In the genomic region with DNA sequence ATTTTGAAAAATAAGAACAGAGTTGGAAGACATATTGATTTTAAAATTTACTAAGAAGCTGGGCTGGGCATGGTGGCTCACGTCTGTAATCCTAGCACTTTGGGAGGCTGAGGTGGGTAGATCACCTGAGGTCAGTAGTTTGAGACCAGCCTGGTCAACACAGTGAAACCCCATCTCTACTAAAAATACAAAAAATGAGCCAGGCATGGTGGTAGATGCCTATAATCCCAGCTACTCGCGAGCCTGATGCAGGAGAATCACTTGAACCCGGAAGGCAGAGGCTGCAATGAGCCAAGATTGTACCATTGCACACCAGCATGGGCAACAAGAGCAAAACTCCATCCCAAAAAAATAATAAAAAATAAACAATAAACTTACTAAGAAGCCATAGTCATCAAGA, we compare ENCODE assay signal across 6 cellular contexts.
DNase-seq lines count a peak whose midpoint lies in the region; TF ChIP-seq lines count a peak whose summit lies in the region.
"Not testable (repeated sequence)": the region's sequence is repeated elsewhere in the genome, so short reads cannot be mapped to it uniquely, and the experiment has no call there.

No MANE protein-coding gene starts in this region.

- not testable (repeated sequence) for H3K27ac Mint-ChIP-seq in chondrocyte (ENCODE audit: unreplicated experiment)

- H3K27me3 ChIP-seq in sigmoid colon: not testable (repeated sequence)

- H3K36me3 Mint-ChIP-seq in chondrocyte (ENCODE audit: low read depth): not testable (repeated sequence)

- not testable (repeated sequence) for TF ChIP-seq POLR2A in sigmoid colon (IDR thresholded peaks at IDR 0.05)

- not testable (repeated sequence) for H3K27ac ChIP-seq in sigmoid colon

- DNase-seq in activated CD4-positive, CD25-positive, alpha-beta regulatory T cell treated with anti-CD3 and anti-CD28 coated beads, Interleukin-2, amount 50 U/mL, for 72 hours: peak; percentile 21
- peak; percentile 10 for DNase-seq in activated effector memory CD4-positive, alpha-beta T cell treated with anti-CD3 and anti-CD28 coated beads, Interleukin-2, amount 50 U/mL, for 16 hours
- peak; percentile 67 for DNase-seq in chondrocyte (ENCODE audit: low spot score)
- DNase-seq in mesenteric fat pad (ENCODE audit: low spot score): peak; percentile 78
- DNase-seq in posterior vena cava (ENCODE audit: low spot score): peak; percentile 22
- peak; percentile 19 for DNase-seq in sigmoid colon

- not testable (repeated sequence) for H3K4me3 Mint-ChIP-seq in chondrocyte (ENCODE audit: unreplicated experiment)

- H3K9me3 ChIP-seq in sigmoid colon: peaks cover 0 to 28% (median 7%) of the 10 kb centered on the region in 4 donors

- intact Hi-C loops in posterior vena cava (cut with DNase I); sigmoid colon (cut with DNase I): not testable (repeated sequence)

- not testable (repeated sequence) for H3K9me3 Mint-ChIP-seq in chondrocyte (ENCODE audit: low read depth)

- not testable (repeated sequence) for TF ChIP-seq EP300 in sigmoid colon (IDR thresholded peaks at IDR 0.05)

- WGBS in sigmoid colon, 2 donors: 61% methylated on average over 4 of the region's 4 CpGs

- H3K4me1 Mint-ChIP-seq in chondrocyte (ENCODE audit: low read depth): not testable (repeated sequence)

- not testable (repeated sequence) for H3K36me3 ChIP-seq in sigmoid colon

- H3K4me3 ChIP-seq in sigmoid colon: not testable (repeated sequence)

- TF ChIP-seq CTCF in chondrocyte (IDR thresholded peaks at IDR 0.05); sigmoid colon (IDR thresholded peaks at IDR 0.05): not testable (repeated sequence)

- H3K27me3 Mint-ChIP-seq in chondrocyte (ENCODE audit: low read depth): not testable (repeated sequence)

- not testable (repeated sequence) for H3K4me1 ChIP-seq in sigmoid colon

Comparison
In these comparisons a context has a peak if more than half of its experiments do, and no peak if none do; other contexts are left out.
1. DNase-seq: peak in every context shown above with its lines; median percentile 78 in mesenteric fat pad; 67 in chondrocyte; 22 in posterior vena cava; 21 in activated CD4-positive, CD25-positive, alpha-beta regulatory T cell treated with anti-CD3 and anti-CD28 coated beads, Interleukin-2, amount 50 U/mL, for 72 hours; 19 in sigmoid colon; 10 in activated effector memory CD4-positive, alpha-beta T cell treated with anti-CD3 and anti-CD28 coated beads, Interleukin-2, amount 50 U/mL, for 16 hours.